20 cellular contexts compared by ENCODE assay signal in the genomic region with DNA sequence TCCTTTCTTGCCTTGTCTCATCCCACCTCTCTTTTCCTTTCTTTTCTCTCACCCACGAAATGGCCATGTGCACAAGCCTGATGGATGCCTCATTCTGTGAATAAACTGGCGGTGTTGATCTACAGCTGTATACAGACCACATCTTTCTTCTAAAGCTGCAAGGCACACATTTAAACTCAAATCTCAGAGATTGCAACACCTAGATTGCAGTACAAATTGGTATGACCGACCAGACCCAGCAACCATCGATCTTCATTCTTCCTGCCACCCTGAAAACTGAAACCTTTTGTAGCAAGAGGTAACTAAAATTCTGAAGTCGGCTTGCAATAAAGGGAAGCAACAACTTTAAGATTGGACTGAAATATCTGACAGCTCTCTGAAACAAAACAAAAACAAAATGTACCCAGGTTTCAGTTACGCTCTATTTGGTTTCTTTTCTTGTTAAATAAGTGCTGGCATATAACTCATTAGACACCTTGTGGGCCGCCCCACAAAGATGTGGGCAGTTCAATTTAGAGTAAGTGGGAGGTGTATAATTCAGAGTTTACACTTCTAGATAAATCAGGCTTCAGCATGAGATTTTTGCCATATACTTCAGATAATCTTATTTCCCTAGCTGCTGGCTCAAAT.
"Had no signal": no experiment of that assay in that cellular context is flagged by ENCODE, and none has a peak within 500 bp of the region (broad histone marks: within the 10 kb centered on the region; RNA-seq: fewer than 3 reads in every experiment).

No MANE protein-coding gene starts in this region.

- H3K36me3 Mint-ChIP-seq: activated naive CD4-positive, alpha-beta T cell treated with anti-CD3 and anti-CD28 coated beads, Interleukin-2, amount 10 ng/mL, durations not matched to agents 7 days and 5 days; naive thymus-derived CD4-positive, alpha-beta T cell had no signal

- H3K27ac ChIP-seq: colonic mucosa, esophagus squamous epithelium, heart right ventricle, lower lobe of right lung, prostate gland had no signal

- DNase-seq: activated CD4-positive, alpha-beta T cell treated with anti-CD3 and anti-CD28 coated beads for 4 hours; activated CD4-positive, alpha-beta T cell treated with anti-CD3 and anti-CD28 coated beads, Interleukin-2, amount 50 U/mL, for 48 hours; activated CD4-positive, CD25-positive, alpha-beta regulatory T cell; activated effector memory CD4-positive, alpha-beta T cell treated with anti-CD3 and anti-CD28 coated beads, Interleukin-2, amount 50 U/mL, for 16 hours; activated naive CD4-positive, alpha-beta T cell treated with anti-CD3 and anti-CD28 coated beads, Interleukin-2, amount 10 ng/mL, durations not matched to agents 7 days and 5 days; activated T-cell treated with anti-CD3 and anti-CD28 coated beads, Interleukin-2, amount 50 U/mL, for 72 hours; colonic mucosa; dorsolateral prefrontal cortex; effector memory CD8-positive, alpha-beta T cell; esophagus squamous epithelium; heart right ventricle; lower lobe of right lung; naive thymus-derived CD4-positive, alpha-beta T cell; right cardiac atrium; stimulated activated CD4-positive, alpha-beta T cell treated with anti-CD3 and anti-CD28 coated beads, Interleukin-4, amount 100 ng/mL, for 24 hours; stimulated activated naive CD8-positive, alpha-beta T cell treated with anti-CD3 and anti-CD28 coated beads, Interleukin-15, Interleukin-2, amounts not matched to agents 100 U/mL and 50 U/mL, for 24 hours; T1000 had no signal

- H3K36me3 ChIP-seq: colonic mucosa, esophagus squamous epithelium, heart right ventricle, lower lobe of right lung, prostate gland had no signal

- H3K27me3 Mint-ChIP-seq: activated naive CD4-positive, alpha-beta T cell treated with anti-CD3 and anti-CD28 coated beads, Interleukin-2, amount 10 ng/mL, durations not matched to agents 7 days and 5 days; effector memory CD8-positive, alpha-beta T cell; naive thymus-derived CD4-positive, alpha-beta T cell had no signal

- H3K9me3 ChIP-seq: colonic mucosa, esophagus squamous epithelium, heart right ventricle, lower lobe of right lung, prostate gland had no signal

- ATAC-seq: activated T-cell treated with anti-CD3 and anti-CD28 coated beads, Interleukin-2, amount 50 U/mL, for 72 hours; effector memory CD8-positive, alpha-beta T cell; heart right ventricle; left lobe of liver; lower lobe of right lung; naive thymus-derived CD4-positive, alpha-beta T cell; right cardiac atrium; stimulated activated naive CD8-positive, alpha-beta T cell treated with anti-CD3 and anti-CD28 coated beads, Interleukin-15, Interleukin-2, amounts not matched to agents 100 U/mL and 50 U/mL, for 24 hours had no signal

- H3K27me3 ChIP-seq: colonic mucosa, dorsolateral prefrontal cortex, esophagus squamous epithelium, heart right ventricle had no signal

- H3K4me3 Mint-ChIP-seq: activated naive CD4-positive, alpha-beta T cell treated with anti-CD3 and anti-CD28 coated beads, Interleukin-2, amount 10 ng/mL, durations not matched to agents 7 days and 5 days; activated T-cell treated with anti-CD3 and anti-CD28 coated beads, Interleukin-2, amount 50 U/mL, for 72 hours; effector memory CD8-positive, alpha-beta T cell; naive thymus-derived CD4-positive, alpha-beta T cell; neural crest cell had no signal

- H3K4me3 ChIP-seq: colonic mucosa, esophagus squamous epithelium, heart right ventricle, lower lobe of right lung, prostate gland had no signal

- H3K4me1 Mint-ChIP-seq: activated naive CD4-positive, alpha-beta T cell treated with anti-CD3 and anti-CD28 coated beads, Interleukin-2, amount 10 ng/mL, durations not matched to agents 7 days and 5 days; naive thymus-derived CD4-positive, alpha-beta T cell had no signal

- H3K4me1 ChIP-seq: colonic mucosa, heart right ventricle, lower lobe of right lung, prostate gland had no signal

- H3K27ac Mint-ChIP-seq: activated naive CD4-positive, alpha-beta T cell treated with anti-CD3 and anti-CD28 coated beads, Interleukin-2, amount 10 ng/mL, durations not matched to agents 7 days and 5 days; activated T-cell treated with anti-CD3 and anti-CD28 coated beads, Interleukin-2, amount 50 U/mL, for 72 hours; effector memory CD8-positive, alpha-beta T cell; naive thymus-derived CD4-positive, alpha-beta T cell had no signal
